In the genomic region with DNA sequence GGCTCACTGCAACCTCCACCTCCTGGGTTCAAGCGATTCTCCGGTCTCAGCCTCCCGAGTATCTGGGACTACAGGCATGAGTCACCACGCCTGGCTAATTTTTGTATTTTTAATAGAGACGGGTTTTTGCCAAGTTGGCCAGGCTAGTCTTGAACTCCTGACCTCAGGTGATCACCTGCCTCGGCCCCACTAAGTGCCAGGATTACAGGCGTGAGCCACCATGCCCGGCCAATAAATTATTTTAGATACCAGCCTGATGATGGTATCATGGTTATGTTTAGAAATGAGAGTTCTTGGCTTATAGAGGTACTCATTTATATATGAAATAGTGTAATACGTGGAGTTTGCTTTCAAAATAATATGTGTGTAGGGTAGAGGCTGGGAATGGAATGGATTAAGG, we compare ENCODE assay signal across 6 cellular contexts.
"Had no signal": no experiment of that assay in that cellular context is flagged by ENCODE, and none has a peak within 500 bp of the region (broad histone marks: within the 10 kb centered on the region; RNA-seq: fewer than 3 reads in every experiment).

No MANE protein-coding gene starts in this region.

- H3K4me3 ChIP-seq: K562 had no signal

- ATAC-seq: HepG2, K562 had no signal

- DNase-seq: IMR-90, KBM-7, KG1 had no signal

- H3K27ac ChIP-seq: HL-60 had no signal

- FAIRE-seq: HepG2, K562 had no signal
